ENCODE assay signal across 10 cellular contexts in genomic region chr9:128893354-128893753, GRCh38. TPM values are rescaled to one million over a fixed set of nuclear protein-coding genes. Genes with fewer than 3 reads are reported as not detected.
DNase-seq lines count a peak whose midpoint lies in the region; ATAC-seq and TF ChIP-seq lines count a peak whose summit lies in the region.
"Had no signal": no experiment of that assay in that cellular context is flagged by ENCODE, and none has a peak within 500 bp of the region (broad histone marks: within the 10 kb centered on the region; RNA-seq: fewer than 3 reads in every experiment).

No MANE protein-coding gene starts in this region.

- no peaks in the 10 kb centered on the region for H3K27me3 ChIP-seq in GM23248 (replicated peaks; ENCODE audit: insufficient read depth)
- H3K27me3 ChIP-seq in esophagus (ENCODE audit: control insufficient read depth in 1 of 2, insufficient read depth in 2 of 2, low read length in 2 of 2) = no peaks in the 10 kb centered on the region
- H3K27me3 ChIP-seq in sigmoid colon = no peaks in the 10 kb centered on the region

- H3K9ac ChIP-seq in GM23248 = peak overlapping the region; percentile 82; the same call in 1 of the 2 replicates

- H3K27ac Mint-ChIP-seq in T-helper 17 cell = peak overlapping the region; percentile 78

- peaks cover 2% of the 10 kb centered on the region for H3K36me3 Mint-ChIP-seq in T-helper 17 cell (ENCODE audit: low read depth)

- WGBS in GM23248 (ENCODE audit: low coverage in 1 of 2, low lambda C conversion rate in 2 of 2, missing lambda C conversion rate in 2 of 2), 2 experiments = 84 to 90% methylated on average over 8 of the region's 8 CpGs
- WGBS in esophagus, 2 donors = 68 to 72% methylated on average over 8 of the region's 8 CpGs
- WGBS in sigmoid colon, 2 donors = 84 to 86% methylated on average over 8 of the region's 8 CpGs

- no peak overlapping the region for H2AFZ ChIP-seq in GM23248

- H3K4me1 Mint-ChIP-seq in T-helper 17 cell = peaks cover 39% of the 10 kb centered on the region

- H3K79me2 ChIP-seq in GM23248 (ENCODE audit: insufficient read depth) = peaks cover 98% of the 10 kb centered on the region

- intact Hi-C loops in sigmoid colon (cut with DNase I) = no loop called here

- H3K9me2 ChIP-seq in GM23248 (ENCODE audit: insufficient read depth) = no peaks in the 10 kb centered on the region

- H3K9me3 ChIP-seq in GM23248 (ENCODE audit: low read depth) (no peaks in the 10 kb centered on the region), T-helper 17 cell (ENCODE audit: control insufficient read depth, low read length, poor library complexity, severe bottlenecking) (no peaks in the 10 kb centered on the region), esophagus (ENCODE audit: control insufficient read depth in 2 of 2, insufficient read depth in 1 of 2, low read depth in 1 of 2, low read length in 1 of 2) (no peaks in the 10 kb centered on the region), sigmoid colon (no peaks in the 10 kb centered on the region)

- H3K4me3 ChIP-seq in GM23248 (no peak overlapping the region), esophagus (ENCODE audit: low read depth in 1 of 2, low read length in 2 of 2) (no peak overlapping the region), sigmoid colon (peak overlapping the region in 1 of 4 donors; percentile 36)

- no peak for TF ChIP-seq CTCF in sigmoid colon (IDR thresholded peaks at IDR 0.05)

- H3F3A ChIP-seq in GM23248 (ENCODE audit: insufficient read depth) = no peaks in the 10 kb centered on the region

- no peak for TF ChIP-seq EP300 in sigmoid colon (IDR thresholded peaks at IDR 0.05)

- no peak overlapping the region for H3K4me3 Mint-ChIP-seq in T-helper 17 cell

- H4K20me1 ChIP-seq in GM23248 (ENCODE audit: insufficient read depth) = no peaks in the 10 kb centered on the region

- TF ChIP-seq POLR2A in sigmoid colon (IDR thresholded peaks at IDR 0.05) = no peak

- H3K4me1 ChIP-seq in GM23248 (ENCODE audit: insufficient read depth) (peaks cover 29% of the 10 kb centered on the region), esophagus (ENCODE audit: control insufficient read depth in 2 of 2, insufficient read depth in 2 of 2, low read length in 1 of 2) (peaks cover 16 to 35% of the 10 kb centered on the region in 2 donors), sigmoid colon (peaks cover 0 to 51% (median 45%) of the 10 kb centered on the region in 4 donors)

- ATAC-seq in T-helper 17 cell (no peak), HG03378 (IDR thresholded peaks at IDR 0.05; ENCODE audit: unreplicated experiment) (no peak), GM19463 (IDR thresholded peaks at IDR 0.05; ENCODE audit: unreplicated experiment) (no peak)

- H3K27ac ChIP-seq in GM23248 (no peak overlapping the region), esophagus (ENCODE audit: low read depth in 2 of 2, low read length in 1 of 2) (peak overlapping the region; percentile 98 to 99), sigmoid colon (peak overlapping the region; percentile 82 to 99 (median 88))

- no peak for DNase-seq in GM23248
- DNase-seq in T-helper 17 cell = no peak
- DNase-seq in sigmoid colon = no peak
- DNase-seq in NCI-H69 (lab: John Stamatoyannopoulos, UW) = no peak
- no peak for DNase-seq in NK-92 treated with Interleukin-12 subunit alpha and Interleukin-12 subunit beta, amount 100 ng/mL, for 24 hours (lab: John Stamatoyannopoulos, UW)
- DNase-seq: DMS153 had no signal

- no peaks in the 10 kb centered on the region for H3K27me3 Mint-ChIP-seq in T-helper 17 cell

- in situ Hi-C loops in GM23248 (cut with MboI) = no loop called here

- no peak overlapping the region for H3K4me2 ChIP-seq in GM23248 (ENCODE audit: unreplicated experiment)

- H3K36me3 ChIP-seq in GM23248 (ENCODE audit: low read depth) (peaks cover 15% of the 10 kb centered on the region; the same call in 1 of the 2 replicates), esophagus (ENCODE audit: control insufficient read depth in 2 of 2, insufficient read depth in 2 of 2, low read length in 1 of 2) (peaks cover 7 to 20% of the 10 kb centered on the region in 2 donors), sigmoid colon (peaks cover 6 to 64% (median 22%) of the 10 kb centered on the region in 4 donors)

RNA-seq across cellular contexts. Expression of gene LRRC8A, which starts 11.4 kb away (rescaled TPM):
- total RNA-seq in GM23248 (2014; rRNA removed; shearing (Covaris generic)) = 35.2 and 37.9 TPM in 2 replicates
- polyA plus RNA-seq in GM23248 (2016; fragmentation: Nextera tagmentation; extraction: Ambion mirVana) (35.6 and 36.5 TPM in 2 replicates), esophagus (10 to 100 TPM; 38.5 to 55.6 TPM), sigmoid colon (10 to 100 TPM in 1 of 3 donors, 1 to 10 TPM in 2; 4.8 to 25.2 (median 8.8) TPM)
- total RNA-seq in T-helper 17 cell (10 to 100 TPM; 28.9 to 30.3 TPM), sigmoid colon (10 to 100 TPM; 26.0 to 59.5 (median 37.4) TPM)

RNA-seq across cellular contexts. Expression of gene KYAT1, which starts 11.6 kb away (rescaled TPM):
- 5.1 and 5.8 TPM in 2 replicates for total RNA-seq in GM23248 (2014; rRNA removed; shearing (Covaris generic))
- polyA plus RNA-seq in GM23248 (2016; fragmentation: Nextera tagmentation; extraction: Ambion mirVana) = 4.4 and 5.5 TPM in 2 replicates
- total RNA-seq in T-helper 17 cell = 1 to 10 TPM; 4.8 to 5.7 TPM
- 1 to 10 TPM; 4.0 to 6.7 TPM for polyA plus RNA-seq in esophagus
- 1 to 10 TPM; 3.9 to 8.0 (median 5.2) TPM for total RNA-seq in sigmoid colon
- 1 to 10 TPM in 1 of 3 donors, under 1 TPM in 2; 0.60 to 4.5 (median 0.92) TPM for polyA plus RNA-seq in sigmoid colon

RNA-seq across cellular contexts. Expression of gene PHYHD1, which starts 27.4 kb away (rescaled TPM):
- total RNA-seq in GM23248 (2014; rRNA removed; shearing (Covaris generic)) = 4.4 and 4.7 TPM in 2 replicates
- polyA plus RNA-seq in GM23248 (2016; fragmentation: Nextera tagmentation; extraction: Ambion mirVana) = 7.4 and 8.6 TPM in 2 replicates
- total RNA-seq in T-helper 17 cell = under 1 TPM in 1 of 2 donors, not detected in 1; 0.45 TPM
- polyA plus RNA-seq in esophagus = 10 to 100 TPM; 19.8 to 39.5 TPM
- 10 to 100 TPM; 15.5 to 30.5 (median 20.1) TPM for total RNA-seq in sigmoid colon
- 10 to 100 TPM in 1 of 3 donors, 1 to 10 TPM in 2; 1.6 to 13.2 (median 8.1) TPM for polyA plus RNA-seq in sigmoid colon
- total RNA-seq: NCI-H460 had no signal

RNA-seq across cellular contexts. Expression of gene DOLK, which starts 54.0 kb away (rescaled TPM):
- 31.1 and 36.1 TPM in 2 replicates for total RNA-seq in GM23248 (2014; rRNA removed; shearing (Covaris generic))
- polyA plus RNA-seq in GM23248 (2016; fragmentation: Nextera tagmentation; extraction: Ambion mirVana) = 29.6 and 31.7 TPM in 2 replicates
- 1 to 10 TPM; 5.1 to 7.4 TPM for total RNA-seq in T-helper 17 cell
- polyA plus RNA-seq in esophagus = 10 to 100 TPM in 1 of 2 donors, 1 to 10 TPM in 1; 5.3 to 11.6 TPM
- total RNA-seq in sigmoid colon = 10 to 100 TPM in 1 of 4 donors, 1 to 10 TPM in 3; 6.2 to 11.4 (median 9.3) TPM
- polyA plus RNA-seq in sigmoid colon = 10 to 100 TPM in 1 of 3 donors, 1 to 10 TPM in 2; 2.4 to 11.1 (median 3.5) TPM

RNA-seq across cellular contexts. Expression of gene NUP188, which starts 54.1 kb away (rescaled TPM):
- 45.9 and 57.0 TPM in 2 replicates for total RNA-seq in GM23248 (2014; rRNA removed; shearing (Covaris generic))
- polyA plus RNA-seq in GM23248 (2016; fragmentation: Nextera tagmentation; extraction: Ambion mirVana) = 24.9 and 25.7 TPM in 2 replicates
- total RNA-seq in T-helper 17 cell = 10 to 100 TPM; 62.2 to 75.1 TPM
- 10 to 100 TPM; 19.7 to 21.8 TPM for polyA plus RNA-seq in esophagus
- 10 to 100 TPM; 16.6 to 28.8 (median 24.6) TPM for total RNA-seq in sigmoid colon
- polyA plus RNA-seq in sigmoid colon = 10 to 100 TPM in 1 of 3 donors, 1 to 10 TPM in 2; 3.7 to 21.3 (median 5.4) TPM
